8 cellular contexts compared by ENCODE assay signal in genomic region chr5:149271717-149272558, GRCh38. TPM values are rescaled to one million over a fixed set of nuclear protein-coding genes. Genes with fewer than 3 reads are reported as not detected.
DNase-seq lines count a peak whose midpoint lies in the region; ATAC-seq lines count a peak whose summit lies in the region.

AFAP1L1 (plus strand) TSS chr5:149271859; CDS start chr5:149271969, 110 bp downstream.

- H3K4me1 ChIP-seq in neuron (ENCODE audit: insufficient read depth, low read length) = peaks cover 8% of the 10 kb centered on the region

- ATAC-seq in Right ventricle myocardium inferior (peak; percentile 93), GM21360 (IDR thresholded peaks at IDR 0.05; ENCODE audit: unreplicated experiment) (no peak), HG02885 (IDR thresholded peaks at IDR 0.05; ENCODE audit: poor library complexity, unreplicated experiment) (no peak)

- H3K36me3 ChIP-seq in neuron (ENCODE audit: insufficient read depth, low read length) = no peaks in the 10 kb centered on the region

- WGBS in adipose tissue, 3 donors = 0% methylated on average over 54 to 81 of the region's 81 CpGs

- no peaks in the 10 kb centered on the region for H3K9me3 ChIP-seq in neuron (ENCODE audit: low read length)

- peak within 1 kb of the TSS; percentile 45 for H3K4me3 ChIP-seq in neuron (ENCODE audit: low read length)

- DNase-seq in NCI-H2171 treated with DMSO at 0.1 percent for 48 hours (lab: John Stamatoyannopoulos, UW) = peak; percentile 35
- DNase-seq in NCI-H2171 (lab: John Stamatoyannopoulos, UW) = no peak
- peak; percentile 20 for DNase-seq in NCI-H226
- peak; percentile 87 for DNase-seq in Right ventricle myocardium inferior (ENCODE audit: missing footprints)

- H2AFZ ChIP-seq in neuron (ENCODE audit: low read depth, low read length) = peak within 1 kb of the TSS; percentile 94

- intact Hi-C loops in Right ventricle myocardium inferior (cut with DNase I) = loop anchor here (1.0 kb wide), 1 partner anchor 47 kb away; no protein-coding TSS in a partner anchor

- peaks cover 47% of the 10 kb centered on the region for H3K27me3 ChIP-seq in neuron (ENCODE audit: insufficient read depth, low read length)

- no peak within 1 kb of the TSS for H3K27ac ChIP-seq in adipose tissue (ENCODE audit: low read depth, low read length)

RNA-seq across cellular contexts. Expression of gene AFAP1L1, which starts in this region (rescaled TPM):
- polyA plus RNA-seq in adipose tissue = 10 to 100 TPM in 2 of 3 donors, 1 to 10 TPM in 1; 4.1 to 21.8 (median 16.8) TPM
- total RNA-seq in Right ventricle myocardium inferior = 46.9 TPM
